8 cellular contexts compared by ENCODE assay signal in genomic region chr6:31580807-31581437, GRCh38. TPM values are rescaled to one million over a fixed set of nuclear protein-coding genes. Genes with fewer than 3 reads are reported as not detected.
A peak's percentile ranks its signal among the peaks of the same experiment; 100 is the strongest.
DNase-seq lines count a peak whose midpoint lies in the region; ATAC-seq and TF ChIP-seq lines count a peak whose summit lies in the region.

No MANE protein-coding gene starts in this region.

- DNase-seq in CD14-positive monocyte (ENCODE audit: low spot score) (peak; percentile 75), OCI-M2 (lab: John Stamatoyannopoulos, UW; ENCODE audit: unreplicated experiment) (peak; percentile 75), fibroblast of gingiva (ENCODE audit: low read depth) (peak; percentile 67)
- DNase-seq in activated T-cell treated with anti-CD3 and anti-CD28 coated beads, Interleukin-2, amount 50 U/mL, for 48 hours, result peak; percentile 94 to 95
- DNase-seq in naive thymus-derived CD4-positive, alpha-beta T cell, result peak; percentile 79 to 96 (median 88)

- peaks cover 23% of the 10 kb centered on the region for H3K27me3 ChIP-seq in HUES48 (ENCODE audit: control insufficient read depth, insufficient read depth, low read length)
- H3K27me3 ChIP-seq in naive thymus-derived CD4-positive, alpha-beta T cell (ENCODE audit: control insufficient read depth in 2 of 2, insufficient read depth in 2 of 2, low read length in 2 of 2), result no peaks in the 10 kb centered on the region

- POLR2A ChIA-PET in naive thymus-derived CD4-positive, alpha-beta T cell (lab: Charles Lee), result interaction anchor here (0.6 to 66.4 kb wide), 17 partner anchors 15 to 1390 kb away, joined by 3 to 3078 read pairs (median 4); partner anchors contain the start of genes AIF1, ATP6V1G2, BAG6 and C6orf47

- H3K36me3 ChIP-seq in HUES48 (ENCODE audit: control insufficient read depth, insufficient read depth, low read length), result no peaks in the 10 kb centered on the region
- peaks cover 4 to 20% (median 5%) of the 10 kb centered on the region in 3 experiments for H3K36me3 ChIP-seq in naive thymus-derived CD4-positive, alpha-beta T cell (ENCODE audit: control insufficient read depth in 2 of 3, insufficient read depth in 3 of 3, low read length in 3 of 3)

- H3K27me3 Mint-ChIP-seq in CD14-positive monocyte (ENCODE audit: low read depth in 3 of 3), result peaks cover 0 to 1% (median 1%) of the 10 kb centered on the region in 3 donors
- no peaks in the 10 kb centered on the region for H3K27me3 Mint-ChIP-seq in naive thymus-derived CD4-positive, alpha-beta T cell
- H3K27me3 Mint-ChIP-seq in stimulated activated memory B cell treated with anti-CD40 and anti-IgM and Interleukin-4, amounts not matched to agents 10 μg/mL and 1 μg/mL and 100 μg/mL, for 72 hours, result no peaks in the 10 kb centered on the region

- H3K4me1 Mint-ChIP-seq in CD14-positive monocyte, result peaks cover 88% of the 10 kb centered on the region
- H3K4me1 Mint-ChIP-seq in naive thymus-derived CD4-positive, alpha-beta T cell, result peaks cover 47 to 80% (median 63%) of the 10 kb centered on the region in 7 donors
- peaks cover 64% of the 10 kb centered on the region for H3K4me1 Mint-ChIP-seq in stimulated activated memory B cell treated with anti-CD40 and anti-IgM and Interleukin-4, amounts not matched to agents 10 μg/mL and 1 μg/mL and 100 μg/mL, for 72 hours

- peaks cover 30 to 36% of the 10 kb centered on the region in 2 donors for H3K36me3 Mint-ChIP-seq in CD14-positive monocyte
- peaks cover 11 to 59% (median 16%) of the 10 kb centered on the region in 5 donors for H3K36me3 Mint-ChIP-seq in naive thymus-derived CD4-positive, alpha-beta T cell
- H3K36me3 Mint-ChIP-seq in stimulated activated memory B cell treated with anti-CD40 and anti-IgM and Interleukin-4, amounts not matched to agents 10 μg/mL and 1 μg/mL and 100 μg/mL, for 72 hours, result peaks cover 36% of the 10 kb centered on the region

- peak overlapping the region; percentile 66 for H3K9ac ChIP-seq in HUES48 (ENCODE audit: low read depth, low read length)

- peak; percentile 97 for TF ChIP-seq CTCF in CD14-positive monocyte (IDR thresholded peaks at IDR 0.05)

- no peaks in the 10 kb centered on the region for H3K9me3 ChIP-seq in HUES48 (ENCODE audit: control insufficient read depth, insufficient read depth, low read length)
- H3K9me3 ChIP-seq in naive thymus-derived CD4-positive, alpha-beta T cell (ENCODE audit: control insufficient read depth in 2 of 3, low read length in 3 of 3), result no peaks in the 10 kb centered on the region

- peak overlapping the region; percentile 37 for H3K27ac ChIP-seq in HUES48 (ENCODE audit: low read depth, low read length)
- peak overlapping the region; percentile 97 for H3K27ac ChIP-seq in naive thymus-derived CD4-positive, alpha-beta T cell (ENCODE audit: low read depth, low read length)

- peak overlapping the region; percentile 91 for H3K4me3 ChIP-seq in HUES48 (ENCODE audit: low read depth, low read length)
- H3K4me3 ChIP-seq in naive thymus-derived CD4-positive, alpha-beta T cell (ENCODE audit: low read length), result peak overlapping the region; percentile 97

- peaks cover 14% of the 10 kb centered on the region for H3K4me1 ChIP-seq in HUES48 (ENCODE audit: control insufficient read depth, insufficient read depth, low read length)
- peaks cover 54 to 60% of the 10 kb centered on the region in 2 donors for H3K4me1 ChIP-seq in naive thymus-derived CD4-positive, alpha-beta T cell (ENCODE audit: control insufficient read depth in 2 of 2, insufficient read depth in 2 of 2, low read length in 2 of 2)

- intact Hi-C loops in CD14-positive monocyte (cut with micrococcal nuclease), result loop anchor here in 1 of 2 donors (2.0 kb wide), 1 partner anchor 16 kb away; no protein-coding TSS in a partner anchor
- intact Hi-C loops in naive thymus-derived CD4-positive, alpha-beta T cell (cut with micrococcal nuclease), result loop anchor here in 1 of 2 donors (1.0 to 2.0 kb wide), 7 partner anchors 9 to 88 kb away; partner anchors contain the start of genes LTA and NFKBIL1

- peak overlapping the region; percentile 86 to 96 (median 93) for H3K27ac Mint-ChIP-seq in CD14-positive monocyte
- peak overlapping the region; percentile 94 to 100 (median 97) for H3K27ac Mint-ChIP-seq in naive thymus-derived CD4-positive, alpha-beta T cell
- peak overlapping the region; percentile 96 for H3K27ac Mint-ChIP-seq in stimulated activated memory B cell treated with anti-CD40 and anti-IgM and Interleukin-4, amounts not matched to agents 10 μg/mL and 1 μg/mL and 100 μg/mL, for 72 hours

- peaks cover 0 to 5% (median 0%) of the 10 kb centered on the region in 7 donors for H3K9me3 Mint-ChIP-seq in CD14-positive monocyte
- peaks cover 0 to 5% (median 0%) of the 10 kb centered on the region in 11 donors for H3K9me3 Mint-ChIP-seq in naive thymus-derived CD4-positive, alpha-beta T cell
- no peaks in the 10 kb centered on the region for H3K9me3 Mint-ChIP-seq in stimulated activated memory B cell treated with anti-CD40 and anti-IgM and Interleukin-4, amounts not matched to agents 10 μg/mL and 1 μg/mL and 100 μg/mL, for 72 hours

- peak overlapping the region; percentile 95 to 99 for H3K4me3 Mint-ChIP-seq in CD14-positive monocyte
- peak overlapping the region; percentile 88 to 100 (median 99) for H3K4me3 Mint-ChIP-seq in naive thymus-derived CD4-positive, alpha-beta T cell
- peak overlapping the region; percentile 92 for H3K4me3 Mint-ChIP-seq in stimulated activated memory B cell treated with anti-CD40 and anti-IgM and Interleukin-4, amounts not matched to agents 10 μg/mL and 1 μg/mL and 100 μg/mL, for 72 hours

- CTCF ChIA-PET in naive thymus-derived CD4-positive, alpha-beta T cell (lab: Charles Lee), result interaction anchor here (0.6 to 18.2 kb wide), 12 partner anchors 10 to 250 kb away, joined by 3 to 687 read pairs (median 8); partner anchors contain the start of genes ATP6V1G2, DDX39B, NCR3 and NFKBIL1

- ATAC-seq in GM19324 (IDR thresholded peaks at IDR 0.05; ENCODE audit: low FRiP score, unreplicated experiment), result peak; percentile 48
- peak; percentile 87 for ATAC-seq in naive thymus-derived CD4-positive, alpha-beta T cell
- ATAC-seq in stimulated activated memory B cell treated with anti-CD40 and anti-IgM and Interleukin-4, amounts not matched to agents 10 μg/mL and 1 μg/mL and 100 μg/mL, for 72 hours, result peak; percentile 90

RNA-seq across cellular contexts. Expression of gene LTB, which starts 1.3 kb away (rescaled TPM):
- polyA plus RNA-seq in CD14-positive monocyte, result 10 to 100 TPM; 21.6 to 25.5 TPM
- total RNA-seq in naive thymus-derived CD4-positive, alpha-beta T cell, result 1,000 to 10,000 TPM in 1 of 5 experiments, 100 to 1,000 TPM in 4; 370 to 1,909 (median 670) TPM
- polyA plus RNA-seq in naive thymus-derived CD4-positive, alpha-beta T cell, result 1,000 to 10,000 TPM; 1,970 to 2,371 TPM

RNA-seq across cellular contexts. Expression of gene LST1, which starts 5.2 kb away (rescaled TPM):
- 1,000 to 10,000 TPM; 1,103 to 1,202 TPM for polyA plus RNA-seq in CD14-positive monocyte
- total RNA-seq in naive thymus-derived CD4-positive, alpha-beta T cell, result 100 to 1,000 TPM in 2 of 5 experiments, 10 to 100 TPM in 3; 15.1 to 234 (median 32.0) TPM
- polyA plus RNA-seq in naive thymus-derived CD4-positive, alpha-beta T cell, result 10 to 100 TPM in 1 of 2 donors, 1 to 10 TPM in 1; 8.4 to 15.3 TPM

RNA-seq across cellular contexts. Expression of gene TNF, which starts 5.6 kb away (rescaled TPM):
- polyA plus RNA-seq in CD14-positive monocyte, result 10 to 100 TPM in 1 of 2 donors, 1 to 10 TPM in 1; 9.6 to 13.7 TPM
- 100 to 1,000 TPM in 1 of 5 experiments, 10 to 100 TPM in 1, 1 to 10 TPM in 3; 5.4 to 125 (median 8.7) TPM for total RNA-seq in naive thymus-derived CD4-positive, alpha-beta T cell
- polyA plus RNA-seq in naive thymus-derived CD4-positive, alpha-beta T cell, result 1 to 10 TPM in 1 of 2 donors, under 1 TPM in 1; 0.73 to 1.1 TPM

RNA-seq across cellular contexts. Expression of gene LTA, which starts 8.8 kb away (rescaled TPM):
- polyA plus RNA-seq in CD14-positive monocyte, result under 1 TPM in 1 of 2 donors, not detected in 1; 0.26 TPM
- 100 to 1,000 TPM in 1 of 5 experiments, 10 to 100 TPM in 4; 12.3 to 110 (median 20.2) TPM for total RNA-seq in naive thymus-derived CD4-positive, alpha-beta T cell
- polyA plus RNA-seq in naive thymus-derived CD4-positive, alpha-beta T cell, result 10 to 100 TPM; 24.0 to 27.5 TPM

RNA-seq across cellular contexts. Expression of gene NCR3, which starts 11.9 kb away (rescaled TPM):
- polyA plus RNA-seq in CD14-positive monocyte, result 1 to 10 TPM in 1 of 2 donors, under 1 TPM in 1; 0.54 to 1.2 TPM
- total RNA-seq in naive thymus-derived CD4-positive, alpha-beta T cell, result 10 to 100 TPM in 2 of 5 experiments, 1 to 10 TPM in 2, under 1 TPM in 1; 0.97 to 47.1 (median 6.7) TPM
- polyA plus RNA-seq in naive thymus-derived CD4-positive, alpha-beta T cell, result 10 to 100 TPM; 11.0 to 19.7 TPM

Comparison
In these comparisons a context has a peak if more than half of its experiments do, and no peak if none do; other contexts are left out.
1. Peak in every context shown above with its lines: DNase-seq, ATAC-seq, H3K4me3 ChIP-seq and H3K27ac ChIP-seq.
2. RNA of gene LTB, which starts 1.3 kb away (polyA plus RNA-seq): 1,970 to 2,371 TPM in naive thymus-derived CD4-positive, alpha-beta T cell; 21.6 to 25.5 TPM in CD14-positive monocyte; every median in the first group is over 10 times any median in the second.
3. RNA of gene LST1, which starts 5.2 kb away (polyA plus RNA-seq): 1,103 to 1,202 TPM in CD14-positive monocyte; 8.4 to 15.3 TPM in naive thymus-derived CD4-positive, alpha-beta T cell; every median in the first group is over 10 times any median in the second.
4. RNA of gene TNF, which starts 5.6 kb away (polyA plus RNA-seq): 9.6 to 13.7 TPM in CD14-positive monocyte; 0.73 to 1.1 TPM in naive thymus-derived CD4-positive, alpha-beta T cell; every median in the first group is over 4 times any median in the second.